Comparison of ENCODE assay signal across 1 cellular context in the genomic region with DNA sequence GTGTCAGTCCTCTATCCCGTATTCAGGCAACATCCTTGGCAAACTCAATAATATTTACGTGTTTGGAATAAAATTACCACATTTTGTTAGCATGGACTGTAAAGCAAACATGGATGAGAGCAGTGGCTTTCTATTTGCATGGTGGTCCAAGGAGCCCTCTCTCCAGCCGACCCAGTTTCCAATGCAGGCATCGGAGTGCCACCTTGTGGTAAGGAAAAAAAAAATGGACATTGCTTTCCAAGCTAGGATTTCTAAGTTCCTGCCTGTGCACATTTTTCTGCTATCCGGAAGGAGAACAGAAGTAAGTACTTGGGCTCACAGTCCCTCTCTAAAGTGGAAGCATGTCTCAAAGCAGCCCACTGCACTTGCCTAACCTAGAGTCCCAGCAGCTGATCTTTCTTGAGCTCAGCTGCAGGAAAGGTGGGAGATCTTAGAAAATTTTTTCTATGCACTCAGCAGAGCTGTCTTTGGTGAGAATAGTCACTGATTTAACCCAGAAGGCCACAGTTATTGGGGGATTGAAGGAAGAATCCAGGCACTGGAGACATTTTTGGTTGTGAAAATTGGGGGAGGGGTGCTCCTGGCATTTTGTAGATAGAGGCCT.
TF ChIP-seq lines count a peak whose summit lies in the region.

No MANE protein-coding gene starts in this region.

TF ChIP-seq in HepG2, 621 proteins besides CTCF, POLR2A, EP300 and RAD21 (continued from another document):
- TF ChIP-seq, protein P1, sequence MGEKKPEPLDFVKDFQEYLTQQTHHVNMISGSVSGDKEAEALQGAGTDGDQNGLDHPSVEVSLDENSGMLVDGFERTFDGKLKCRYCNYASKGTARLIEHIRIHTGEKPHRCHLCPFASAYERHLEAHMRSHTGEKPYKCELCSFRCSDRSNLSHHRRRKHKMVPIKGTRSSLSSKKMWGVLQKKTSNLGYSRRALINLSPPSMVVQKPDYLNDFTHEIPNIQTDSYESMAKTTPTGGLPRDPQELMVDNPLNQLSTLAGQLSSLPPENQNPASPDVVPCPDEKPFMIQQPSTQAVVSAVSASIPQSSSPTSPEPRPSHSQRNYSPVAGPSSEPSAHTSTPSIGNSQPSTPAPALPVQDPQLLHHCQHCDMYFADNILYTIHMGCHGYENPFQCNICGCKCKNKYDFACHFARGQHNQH (CRISPR knock-in tag; IDR thresholded peaks at IDR 0.05) = 0 out of 2 replicates have a peak, but pooled peaks have one; percentile 12
- no peak for TF ChIP-seq ZNF883 (CRISPR knock-in tag; IDR thresholded peaks at IDR 0.05; ENCODE audit: not compliant biosample characterization)
- TF ChIP-seq ELF1 (CRISPR knock-in tag; IDR thresholded peaks at IDR 0.05) = peak; percentile 34; the same call in 1 of the 2 replicates
- no peak for TF ChIP-seq LCORL (IDR thresholded peaks at IDR 0.05)
- no peak for TF ChIP-seq LCORL (CRISPR knock-in tag; IDR thresholded peaks at IDR 0.05)
- peak in 1 of 2 experiments; percentile 2; a peak in 1 of 4 replicates for TF ChIP-seq MAFK (conservative IDR thresholded peaks at IDR 0.05 in 1 of 2, IDR thresholded peaks at IDR 0.05 in 1 of 2; ENCODE audit: low read length in 2 of 2)
- no peak for TF ChIP-seq NKX3-1 (CRISPR knock-in tag; IDR thresholded peaks at IDR 0.05)
- no peak for TF ChIP-seq ZNF263 (CRISPR knock-in tag; IDR thresholded peaks at IDR 0.05)
- TF ChIP-seq, protein P2, sequence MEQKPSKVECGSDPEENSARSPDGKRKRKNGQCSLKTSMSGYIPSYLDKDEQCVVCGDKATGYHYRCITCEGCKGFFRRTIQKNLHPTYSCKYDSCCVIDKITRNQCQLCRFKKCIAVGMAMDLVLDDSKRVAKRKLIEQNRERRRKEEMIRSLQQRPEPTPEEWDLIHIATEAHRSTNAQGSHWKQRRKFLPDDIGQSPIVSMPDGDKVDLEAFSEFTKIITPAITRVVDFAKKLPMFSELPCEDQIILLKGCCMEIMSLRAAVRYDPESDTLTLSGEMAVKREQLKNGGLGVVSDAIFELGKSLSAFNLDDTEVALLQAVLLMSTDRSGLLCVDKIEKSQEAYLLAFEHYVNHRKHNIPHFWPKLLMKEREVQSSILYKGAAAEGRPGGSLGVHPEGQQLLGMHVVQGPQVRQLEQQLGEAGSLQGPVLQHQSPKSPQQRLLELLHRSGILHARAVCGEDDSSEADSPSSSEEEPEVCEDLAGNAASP (CRISPR knock-in tag; IDR thresholded peaks at IDR 0.05; ENCODE audit: borderline replicate concordance) = 0 out of 2 replicates have a peak, but pooled peaks have one; percentile 13
- peak; percentile 80 for TF ChIP-seq SMC3 (IDR thresholded peaks at IDR 0.05; ENCODE audit: low read length)
- 0 out of 2 replicates have a peak, but pooled peaks have one; percentile 30 for TF ChIP-seq KDM2A (CRISPR knock-in tag; IDR thresholded peaks at IDR 0.05; ENCODE audit: borderline replicate concordance, low read depth)
- TF ChIP-seq ZNF441 (CRISPR knock-in tag; IDR thresholded peaks at IDR 0.05; ENCODE audit: borderline replicate concordance) = 0 out of 2 replicates have a peak, but pooled peaks have one; percentile 27
- no peak for TF ChIP-seq NFATC3 (CRISPR knock-in tag; IDR thresholded peaks at IDR 0.05)
- TF ChIP-seq, protein P3, sequence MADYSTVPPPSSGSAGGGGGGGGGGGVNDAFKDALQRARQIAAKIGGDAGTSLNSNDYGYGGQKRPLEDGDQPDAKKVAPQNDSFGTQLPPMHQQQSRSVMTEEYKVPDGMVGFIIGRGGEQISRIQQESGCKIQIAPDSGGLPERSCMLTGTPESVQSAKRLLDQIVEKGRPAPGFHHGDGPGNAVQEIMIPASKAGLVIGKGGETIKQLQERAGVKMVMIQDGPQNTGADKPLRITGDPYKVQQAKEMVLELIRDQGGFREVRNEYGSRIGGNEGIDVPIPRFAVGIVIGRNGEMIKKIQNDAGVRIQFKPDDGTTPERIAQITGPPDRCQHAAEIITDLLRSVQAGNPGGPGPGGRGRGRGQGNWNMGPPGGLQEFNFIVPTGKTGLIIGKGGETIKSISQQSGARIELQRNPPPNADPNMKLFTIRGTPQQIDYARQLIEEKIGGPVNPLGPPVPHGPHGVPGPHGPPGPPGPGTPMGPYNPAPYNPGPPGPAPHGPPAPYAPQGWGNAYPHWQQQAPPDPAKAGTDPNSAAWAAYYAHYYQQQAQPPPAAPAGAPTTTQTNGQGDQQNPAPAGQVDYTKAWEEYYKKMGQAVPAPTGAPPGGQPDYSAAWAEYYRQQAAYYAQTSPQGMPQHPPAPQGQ (CRISPR knock-in tag; IDR thresholded peaks at IDR 0.05; ENCODE audit: borderline replicate concordance) = no peak
- no peak for TF ChIP-seq RFXANK (CRISPR knock-in tag; IDR thresholded peaks at IDR 0.05)
- 0 out of 2 replicates have a peak, but pooled peaks have one; percentile 17 for TF ChIP-seq ISL2 (CRISPR knock-in tag; IDR thresholded peaks at IDR 0.05)
- TF ChIP-seq, protein P4, sequence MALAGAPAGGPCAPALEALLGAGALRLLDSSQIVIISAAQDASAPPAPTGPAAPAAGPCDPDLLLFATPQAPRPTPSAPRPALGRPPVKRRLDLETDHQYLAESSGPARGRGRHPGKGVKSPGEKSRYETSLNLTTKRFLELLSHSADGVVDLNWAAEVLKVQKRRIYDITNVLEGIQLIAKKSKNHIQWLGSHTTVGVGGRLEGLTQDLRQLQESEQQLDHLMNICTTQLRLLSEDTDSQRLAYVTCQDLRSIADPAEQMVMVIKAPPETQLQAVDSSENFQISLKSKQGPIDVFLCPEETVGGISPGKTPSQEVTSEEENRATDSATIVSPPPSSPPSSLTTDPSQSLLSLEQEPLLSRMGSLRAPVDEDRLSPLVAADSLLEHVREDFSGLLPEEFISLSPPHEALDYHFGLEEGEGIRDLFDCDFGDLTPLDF (CRISPR knock-in tag; IDR thresholded peaks at IDR 0.05) = no peak
